8 cellular contexts compared by ENCODE assay signal in the genomic region with DNA sequence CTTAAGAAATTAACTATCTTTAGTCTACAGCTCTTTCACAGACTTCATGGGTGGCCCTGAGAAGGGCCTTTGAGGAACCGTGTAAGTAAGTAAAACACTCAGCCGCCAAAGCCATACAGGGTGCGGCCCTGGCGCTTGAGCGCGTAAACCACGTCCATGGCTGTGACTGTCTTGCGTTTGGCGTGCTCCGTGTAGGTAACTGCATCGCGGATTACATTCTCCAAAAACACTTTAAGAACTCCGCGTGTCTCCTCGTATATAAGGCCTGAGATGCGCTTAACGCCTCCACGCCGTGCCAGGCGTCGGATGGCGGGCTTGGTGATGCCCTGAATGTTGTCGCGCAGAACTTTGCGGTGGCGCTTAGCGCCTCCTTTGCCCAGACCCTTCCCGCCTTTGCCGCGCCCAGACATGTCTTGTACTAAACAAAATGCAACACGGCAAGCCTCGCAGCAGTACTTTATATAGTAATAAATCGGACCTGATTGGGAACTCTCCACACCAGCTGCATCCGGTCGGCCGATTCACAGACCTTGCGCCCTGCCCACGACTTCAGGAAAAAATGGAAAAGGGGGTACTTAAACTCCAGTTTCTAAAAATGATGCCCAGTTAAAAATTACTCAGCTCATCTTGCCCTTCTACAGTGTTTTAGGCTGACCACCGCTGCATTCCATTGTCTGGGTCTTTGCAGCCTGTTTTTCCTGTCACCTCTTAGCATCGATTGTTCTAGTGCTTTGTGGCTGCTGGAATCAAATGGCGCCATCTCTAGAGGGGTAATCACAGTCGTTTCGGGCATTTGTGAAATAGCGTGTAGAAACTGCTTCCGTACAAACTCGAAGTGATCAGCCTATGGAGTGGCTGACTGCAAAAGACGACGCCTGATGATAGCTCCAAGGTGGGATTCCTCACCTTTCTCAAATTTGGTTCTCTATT. TPM values are rescaled to one million over a fixed set of nuclear protein-coding genes. Genes with fewer than 3 reads are reported as not detected.
DNase-seq lines count a peak whose midpoint lies in the region; ATAC-seq and TF ChIP-seq lines count a peak whose summit lies in the region.

No MANE protein-coding gene starts in this region.

- no peaks in the 10 kb centered on the region for H4K20me1 ChIP-seq in fibroblast of lung (ENCODE audit: control insufficient read depth, extremely low read depth, insufficient read depth, low read length)

- H3K4me2 ChIP-seq in fibroblast of lung (ENCODE audit: extremely low read depth, insufficient read depth, low read length), result peak overlapping the region; percentile 89

- TF ChIP-seq CTCF in fibroblast of lung (conservative IDR thresholded peaks at IDR 0.05 in 1 of 2, IDR thresholded peaks at IDR 0.05 in 1 of 2; ENCODE audit: low read depth in 1 of 2, low read length in 2 of 2) (peak in 1 of 2 donors; percentile 5), neural crest cell (conservative IDR thresholded peaks at IDR 0.05) (no peak)

- H3K4me3 Mint-ChIP-seq in activated T-cell treated with anti-CD3 and anti-CD28 coated beads, Interleukin-2, amount 50 U/mL, for 24 hours, result peak overlapping the region; percentile 84
- H3K4me3 Mint-ChIP-seq in neural crest cell, result peak overlapping the region; percentile 88

- H3K9ac ChIP-seq in fibroblast of lung (ENCODE audit: insufficient read depth, low read length), result peak overlapping the region; percentile 25

- no peaks in the 10 kb centered on the region for H3K79me2 ChIP-seq in fibroblast of lung (ENCODE audit: control insufficient read depth, insufficient read depth, low read length)

- H3K27ac ChIP-seq in fibroblast of lung (ENCODE audit: insufficient read depth, low read length) (peak overlapping the region; percentile 85), urinary bladder (ENCODE audit: low read depth) (no peak overlapping the region)

- ATAC-seq in HG02981 (IDR thresholded peaks at IDR 0.05; ENCODE audit: unreplicated experiment) (peak; percentile 34), HG03439 (IDR thresholded peaks at IDR 0.05; ENCODE audit: unreplicated experiment) (no peak)

- H3K27me3 Mint-ChIP-seq in activated T-cell treated with anti-CD3 and anti-CD28 coated beads, Interleukin-2, amount 50 U/mL, for 24 hours, result peaks cover 3% of the 10 kb centered on the region
- H3K27me3 Mint-ChIP-seq in neural crest cell (ENCODE audit: low read depth), result peaks cover 5% of the 10 kb centered on the region

- H3K36me3 ChIP-seq in fibroblast of lung (ENCODE audit: control insufficient read depth, insufficient read depth, low read length) (no peaks in the 10 kb centered on the region), urinary bladder (ENCODE audit: insufficient read depth) (no peaks in the 10 kb centered on the region)

- peak overlapping the region; percentile 77 for H2AFZ ChIP-seq in fibroblast of lung (ENCODE audit: low read length)

- no peaks in the 10 kb centered on the region for H3K9me3 ChIP-seq in fibroblast of lung (ENCODE audit: control insufficient read depth, insufficient read depth, low read depth, low read length)

- H3K4me1 ChIP-seq in fibroblast of lung (ENCODE audit: control insufficient read depth, extremely low read depth, insufficient read depth, low read length), result no peaks in the 10 kb centered on the region
- H3K4me1 ChIP-seq in urinary bladder (ENCODE audit: insufficient read depth), result no peaks in the 10 kb centered on the region

- DNase-seq in ELR (ENCODE audit: low read depth) (peak; percentile 94), NCI-H774 (lab: John Stamatoyannopoulos, UW) (peak; percentile 87), fibroblast of lung (ENCODE audit: low read depth in 2 of 2) (peak; percentile 77 to 95), neural crest cell (ENCODE audit: low read depth, low spot score) (no peak)
- peak; percentile 79 for DNase-seq in activated T-cell treated with anti-CD3 and anti-CD28 coated beads, Interleukin-2, amount 50 U/mL, for 24 hours

- no peaks in the 10 kb centered on the region for H3K27me3 ChIP-seq in fibroblast of lung (ENCODE audit: control insufficient read depth, insufficient read depth, low read length)

- WGBS in urinary bladder, result 4% methylated on average over 48 of the region's 48 CpGs

- peak overlapping the region; percentile 98 for H3K27ac Mint-ChIP-seq in activated T-cell treated with anti-CD3 and anti-CD28 coated beads, Interleukin-2, amount 50 U/mL, for 24 hours
- peak overlapping the region; percentile 78 for H3K27ac Mint-ChIP-seq in neural crest cell (ENCODE audit: unreplicated experiment)

- no peaks in the 10 kb centered on the region for H3K9me3 Mint-ChIP-seq in activated T-cell treated with anti-CD3 and anti-CD28 coated beads, Interleukin-2, amount 50 U/mL, for 24 hours
- peaks cover 4% of the 10 kb centered on the region for H3K9me3 Mint-ChIP-seq in neural crest cell

- peaks cover 40% of the 10 kb centered on the region for H3K4me1 Mint-ChIP-seq in activated T-cell treated with anti-CD3 and anti-CD28 coated beads, Interleukin-2, amount 50 U/mL, for 24 hours (ENCODE audit: low read depth)
- peaks cover 45% of the 10 kb centered on the region for H3K4me1 Mint-ChIP-seq in neural crest cell

- H3K36me3 Mint-ChIP-seq in activated T-cell treated with anti-CD3 and anti-CD28 coated beads, Interleukin-2, amount 50 U/mL, for 24 hours (ENCODE audit: low read depth), result peaks cover 7% of the 10 kb centered on the region
- peaks cover 11% of the 10 kb centered on the region for H3K36me3 Mint-ChIP-seq in neural crest cell (ENCODE audit: low read depth)

- peak overlapping the region; percentile 46 to 91 (median 62) for H3K4me3 ChIP-seq in fibroblast of lung (replicated peaks in 1 of 4; ENCODE audit: control extremely low read depth in 1 of 4, insufficient read depth in 1 of 4, low read depth in 3 of 4, low read length in 4 of 4)
- H3K4me3 ChIP-seq in urinary bladder (ENCODE audit: low read depth, low read length), result peak overlapping the region; percentile 45

RNA-seq across cellular contexts. Expression of a gene that starts 38.8 kb away (rescaled TPM):
- not detected in 2 replicates for total RNA-seq in fibroblast of lung
- not detected in 2 replicates for polyA plus RNA-seq in fibroblast of lung
- not detected in 2 replicates for polyA plus RNA-seq in fibroblast of lung (2012)
- not detected in 2 replicates for polyA minus RNA-seq in fibroblast of lung (ENCODE audit: low replicate concordance)
- not detected in 2 replicates for total RNA-seq in neural crest cell
- not detected for total RNA-seq in urinary bladder
- polyA plus RNA-seq in urinary bladder, result not detected
